17 cellular contexts compared by ENCODE assay signal in genomic region chr14:33040548-33041140, GRCh38.
"Had no signal": no experiment of that assay in that cellular context is flagged by ENCODE, and none has a peak within 500 bp of the region (broad histone marks: within the 10 kb centered on the region; RNA-seq: fewer than 3 reads in every experiment).

No MANE protein-coding gene starts in this region.

- H3K9me3 ChIP-seq: ovary, tibial artery, uterus had no signal

- H3K27ac Mint-ChIP-seq: naive B cell had no signal

- H3K27ac ChIP-seq: breast epithelium, left ventricle myocardium inferior, ovary, tibial artery, uterus had no signal

- FAIRE-seq: endothelial cell of umbilical vein had no signal

- H3K4me3 Mint-ChIP-seq: naive B cell had no signal

- H3K36me3 ChIP-seq: breast epithelium, left ventricle myocardium inferior, ovary, tibial artery, uterus had no signal

- H3K4me1 ChIP-seq: breast epithelium, left ventricle myocardium inferior, tibial artery, uterus had no signal

- H3K27me3 ChIP-seq: breast epithelium, ovary, tibial artery, uterus had no signal

- H3K27me3 Mint-ChIP-seq: naive B cell had no signal

- H3K4me1 Mint-ChIP-seq: naive B cell had no signal

- H3K4me3 ChIP-seq: breast epithelium, left ventricle myocardium inferior, ovary, tibial artery, uterus had no signal

- H3K36me3 Mint-ChIP-seq: naive B cell had no signal

- DNase-seq: activated CD4-positive, alpha-beta T cell treated with anti-CD3 and anti-CD28 coated beads, Interleukin-2, amount 50 U/mL, for 1 hour; activated CD4-positive, CD25-positive, alpha-beta regulatory T cell; activated naive CD4-positive, alpha-beta T cell treated with Interleukin-2 at 50 U/mL for 16 hours; anterior cingulate cortex; cerebellar nuclear complex; effector CD8-positive, alpha-beta T cell; foreskin fibroblast; hypothalamus; left ventricle myocardium inferior; naive B cell; ovary; stimulated activated CD4-positive, alpha-beta T cell treated with anti-CD3 and anti-CD28 coated beads, Interleukin-12 subunit alpha, Interleukin-12 subunit beta, amount 100 ng/mL, for 4 hours; stimulated activated CD4-positive, alpha-beta T cell treated with anti-CD3 and anti-CD28 coated beads, Interleukin-2, amount 100 ng/mL, for 24 hours; tibial artery; uterus had no signal
